8 cellular contexts compared by ENCODE assay signal in the genomic region with DNA sequence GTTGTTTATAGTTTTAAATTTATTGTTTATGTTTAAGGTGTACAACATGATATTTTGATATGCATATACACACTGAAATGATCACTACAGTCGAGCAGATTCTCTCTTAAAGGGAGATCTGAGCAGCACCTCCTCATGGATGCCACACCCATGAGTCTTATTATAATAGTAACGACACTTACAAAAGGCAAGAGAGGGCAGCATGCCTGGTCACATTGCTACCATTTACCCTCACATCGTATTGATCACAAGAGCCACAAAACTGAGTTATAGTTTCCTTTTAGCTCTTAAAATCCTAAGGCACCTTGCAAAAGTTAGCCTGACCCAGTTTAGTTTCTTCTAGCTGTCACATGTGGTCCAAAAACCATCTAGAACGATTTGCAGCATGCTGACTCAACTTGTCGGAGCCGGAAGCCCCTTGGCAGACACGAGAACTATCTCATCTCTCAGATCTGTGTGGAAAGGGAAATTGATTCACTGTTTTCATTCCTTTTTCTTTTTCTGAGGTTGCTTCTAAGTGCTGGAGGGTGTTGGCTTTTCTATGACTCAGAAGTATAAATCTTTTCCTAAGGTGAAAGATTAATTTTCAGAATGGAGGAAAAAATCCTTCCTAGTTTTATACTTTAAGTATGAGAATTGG.
DNase-seq lines count a peak whose midpoint lies in the region; ATAC-seq and TF ChIP-seq lines count a peak whose summit lies in the region.

No MANE protein-coding gene starts in this region.

- H3K36me3 Mint-ChIP-seq in activated naive CD4-positive, alpha-beta T cell treated with anti-CD3 and anti-CD28 coated beads for 36 hours (ENCODE audit: low read depth): no peaks in the 10 kb centered on the region

- CTCF ChIA-PET in activated naive CD4-positive, alpha-beta T cell treated with anti-CD3 and anti-CD28 coated beads for 36 hours (lab: Charles Lee): interaction anchor here (0.6 to 1.7 kb wide), 3 partner anchors 9 to 420 kb away, joined by 3 to 6 read pairs (median 4); no protein-coding TSS in a partner anchor

- H3K9me3 ChIP-seq in left ventricle myocardium inferior (replicated peaks): no peaks in the 10 kb centered on the region
- H3K9me3 ChIP-seq in WERI-Rb-1 (ENCODE audit: severe bottlenecking): no peaks in the 10 kb centered on the region

- DNase-seq in RPMI7951 (ENCODE audit: low read depth) (peak; percentile 97), left ventricle myocardium inferior (no peak), islet precursor cell (no peak), WERI-Rb-1 (no peak)
- peak; percentile 85 for DNase-seq in activated naive CD4-positive, alpha-beta T cell treated with anti-CD3 and anti-CD28 coated beads for 36 hours
- peak; percentile 72 for DNase-seq in stimulated activated CD4-positive, alpha-beta T cell treated with anti-CD3 and anti-CD28 coated beads, Interleukin-2, amount 100 ng/mL, for 4 hours (ENCODE audit: low read depth)

- peak overlapping the region; percentile 67 for H3K27ac Mint-ChIP-seq in activated naive CD4-positive, alpha-beta T cell treated with anti-CD3 and anti-CD28 coated beads for 36 hours

- intact Hi-C loops in activated naive CD4-positive, alpha-beta T cell treated with anti-CD3 and anti-CD28 coated beads for 36 hours (cut with micrococcal nuclease): loop anchor here (1.0 to 5.0 kb wide), 12 partner anchors 15 to 1066 kb away; partner anchors contain the start of genes CDC42EP3, CEBPZ and NDUFAF7
- intact Hi-C loops in left ventricle myocardium inferior (cut with micrococcal nuclease): no loop called here

- H3K9me3 Mint-ChIP-seq in activated naive CD4-positive, alpha-beta T cell treated with anti-CD3 and anti-CD28 coated beads for 36 hours: no peaks in the 10 kb centered on the region

- peaks cover 55% of the 10 kb centered on the region for H3K4me1 ChIP-seq in left ventricle myocardium inferior

- no peaks in the 10 kb centered on the region for H3K27me3 Mint-ChIP-seq in activated naive CD4-positive, alpha-beta T cell treated with anti-CD3 and anti-CD28 coated beads for 36 hours (ENCODE audit: low read depth)

- peaks cover 76% of the 10 kb centered on the region for H3K4me1 Mint-ChIP-seq in activated naive CD4-positive, alpha-beta T cell treated with anti-CD3 and anti-CD28 coated beads for 36 hours (ENCODE audit: low read depth)

- H3K4me3 ChIP-seq in left ventricle myocardium inferior (no peak overlapping the region), WERI-Rb-1 (ENCODE audit: low read depth, low read length) (no peak overlapping the region)

- H3K27me3 ChIP-seq in left ventricle myocardium inferior (ENCODE audit: low read depth): no peaks in the 10 kb centered on the region
- no peaks in the 10 kb centered on the region for H3K27me3 ChIP-seq in WERI-Rb-1 (ENCODE audit: insufficient read depth, low read depth, severe bottlenecking)

- H3K27ac ChIP-seq in left ventricle myocardium inferior (replicated peaks) (peak overlapping the region; percentile 9), WERI-Rb-1 (no peak overlapping the region)

- peak overlapping the region; percentile 25 for H3K4me3 Mint-ChIP-seq in activated naive CD4-positive, alpha-beta T cell treated with anti-CD3 and anti-CD28 coated beads for 36 hours

- ATAC-seq in GM21576 (IDR thresholded peaks at IDR 0.05; ENCODE audit: unreplicated experiment) (peak; percentile 40), GM19397 (IDR thresholded peaks at IDR 0.05; ENCODE audit: unreplicated experiment) (no peak)

- TF ChIP-seq CTCF in left ventricle myocardium inferior (IDR thresholded peaks at IDR 0.05; ENCODE audit: borderline replicate concordance): no peak
- no peak for TF ChIP-seq CTCF in WERI-Rb-1 (IDR thresholded peaks at IDR 0.05; ENCODE audit: low read depth, low read length)

- H3K36me3 ChIP-seq in left ventricle myocardium inferior (no peaks in the 10 kb centered on the region), WERI-Rb-1 (no peaks in the 10 kb centered on the region)

Comparison
In these comparisons a context has a peak if more than half of its experiments do, and no peak if none do; other contexts are left out.
1. DNase-seq: peak in RPMI7951 (single experiment), activated naive CD4-positive, alpha-beta T cell treated with anti-CD3 and anti-CD28 coated beads for 36 hours (single experiment) and stimulated activated CD4-positive, alpha-beta T cell treated with anti-CD3 and anti-CD28 coated beads, Interleukin-2, amount 100 ng/mL, for 4 hours (single experiment); none in left ventricle myocardium inferior (single experiment), islet precursor cell (single experiment) and WERI-Rb-1 (single experiment).